ENCODE assay signal across 15 cellular contexts in genomic region chr4:83129258-83129657, GRCh38.
"Had no signal": no experiment of that assay in that cellular context is flagged by ENCODE, and none has a peak within 500 bp of the region (broad histone marks: within the 10 kb centered on the region; RNA-seq: fewer than 3 reads in every experiment).

No MANE protein-coding gene starts in this region.

- H3K9me3 ChIP-seq: ascending aorta, breast epithelium, sigmoid colon, thoracic aorta had no signal

- H3K27me3 ChIP-seq: ascending aorta, breast epithelium, heart left ventricle, sigmoid colon had no signal

- ATAC-seq: activated CD8-positive, alpha-beta memory T cell treated with anti-CD3 and anti-CD28 coated beads, Interleukin-2, amount 10 ng/mL, durations not matched to agents 7 days and 5 days; effector memory CD8-positive, alpha-beta T cell; heart left ventricle had no signal

- H3K27ac ChIP-seq: ascending aorta, breast epithelium, sigmoid colon, thoracic aorta, VCaP had no signal

- DNase-seq: activated CD4-positive, alpha-beta T cell treated with anti-CD3 and anti-CD28 coated beads for 1 hour; activated CD4-positive, alpha-beta T cell treated with anti-CD3 and anti-CD28 coated beads, Interleukin-2, amount 50 U/mL, for 4 hours; activated CD8-positive, alpha-beta memory T cell treated with anti-CD3 and anti-CD28 coated beads, Interleukin-2, amount 10 ng/mL, durations not matched to agents 7 days and 5 days; activated naive CD4-positive, alpha-beta T cell treated with anti-CD3 and anti-CD28 coated beads for 36 hours; activated T-cell treated with anti-CD3 and anti-CD28 coated beads, Interleukin-2, amount 50 U/mL, for 1 hour; dermis blood vessel endothelial cell; effector memory CD8-positive, alpha-beta T cell; heart left ventricle; sigmoid colon; stimulated activated CD4-positive, alpha-beta T cell treated with anti-CD3 and anti-CD28 coated beads, Interleukin-1b, Interleukin-23, amount 100 ng/mL, for 48 hours; T-helper 1 cell had no signal

- H3K4me3 ChIP-seq: ascending aorta, breast epithelium, heart left ventricle, sigmoid colon, thoracic aorta had no signal

- H3K4me1 ChIP-seq: ascending aorta, breast epithelium, sigmoid colon had no signal

- H3K36me3 ChIP-seq: ascending aorta, breast epithelium, heart left ventricle, sigmoid colon, thoracic aorta had no signal
